ENCODE assay signal across 1 cellular context in the genomic region with DNA sequence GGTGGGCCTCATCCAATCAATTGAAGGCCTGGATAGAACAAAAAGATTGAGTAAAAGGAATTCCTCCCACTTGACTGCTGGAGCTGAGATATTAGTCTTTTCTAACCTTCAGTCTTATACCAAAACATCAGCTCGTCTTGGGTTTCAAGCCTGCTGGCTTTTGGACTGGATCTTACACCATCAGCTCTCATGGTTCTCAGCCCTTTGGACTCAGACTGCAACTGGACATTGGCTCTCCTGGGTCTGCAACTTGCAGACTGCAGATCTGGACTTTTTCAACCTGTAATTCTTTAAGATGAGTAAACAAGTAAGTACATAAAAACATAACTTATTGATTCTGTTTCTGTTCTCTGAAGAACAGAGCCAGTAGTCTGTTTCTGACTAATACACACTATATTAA.
A peak's percentile ranks its signal among the peaks of the same experiment; 100 is the strongest.
TF ChIP-seq lines count a peak whose summit lies in the region.

No MANE protein-coding gene starts in this region.

TF ChIP-seq in HepG2, 621 proteins besides CTCF, POLR2A, EP300 and RAD21 (continued from another document and continues in another):
- TF ChIP-seq SALL1 (CRISPR knock-in tag; IDR thresholded peaks at IDR 0.05) (peak; percentile 41), GATAD2A (CRISPR knock-in tag; IDR thresholded peaks at IDR 0.05) (peak; percentile 45; the same call in 1 of the 2 replicates), CC2D1A (CRISPR knock-in tag; IDR thresholded peaks at IDR 0.05) (no peak), PAWR (CRISPR knock-in tag; IDR thresholded peaks at IDR 0.05; ENCODE audit: borderline replicate concordance) (no peak), MLLT10 (CRISPR knock-in tag; IDR thresholded peaks at IDR 0.05) (no peak), PRDM10 (CRISPR knock-in tag; IDR thresholded peaks at IDR 0.05; ENCODE audit: low read depth) (no peak), SMARCE1 (IDR thresholded peaks at IDR 0.05; ENCODE audit: borderline replicate concordance) (no peak), SRSF1 (optimal IDR thresholded peaks at IDR 0.05; ENCODE audit: low read depth, low read length) (no peak), AKNA (CRISPR knock-in tag; IDR thresholded peaks at IDR 0.05; ENCODE audit: borderline replicate concordance) (no peak), FOXA3 (CRISPR knock-in tag; IDR thresholded peaks at IDR 0.05) (no peak), MEF2D (CRISPR knock-in tag; IDR thresholded peaks at IDR 0.05) (no peak), MXD3 (CRISPR knock-in tag; IDR thresholded peaks at IDR 0.05) (no peak), TAF15 (IDR thresholded peaks at IDR 0.05; ENCODE audit: low read depth, low read length, poor library complexity, severe bottlenecking) (no peak), ZNF775 (CRISPR knock-in tag; IDR thresholded peaks at IDR 0.05; ENCODE audit: borderline replicate concordance) (no peak), HNF4A (CRISPR knock-in tag; IDR thresholded peaks at IDR 0.05) (peak; percentile 81), REPIN1 (CRISPR knock-in tag; IDR thresholded peaks at IDR 0.05; ENCODE audit: borderline replicate concordance, low read depth) (no peak), ZNF644 (CRISPR knock-in tag; IDR thresholded peaks at IDR 0.05; ENCODE audit: low read depth) (peak; percentile 62), HNRNPL (IDR thresholded peaks at IDR 0.05; ENCODE audit: low read depth, low read length) (no peak), NAIF1 (CRISPR knock-in tag; IDR thresholded peaks at IDR 0.05; ENCODE audit: borderline replicate concordance) (no peak), FOXK1 (CRISPR knock-in tag; IDR thresholded peaks at IDR 0.05; ENCODE audit: borderline replicate concordance, low read depth) (no peak)
- TF ChIP-seq, protein P1, sequence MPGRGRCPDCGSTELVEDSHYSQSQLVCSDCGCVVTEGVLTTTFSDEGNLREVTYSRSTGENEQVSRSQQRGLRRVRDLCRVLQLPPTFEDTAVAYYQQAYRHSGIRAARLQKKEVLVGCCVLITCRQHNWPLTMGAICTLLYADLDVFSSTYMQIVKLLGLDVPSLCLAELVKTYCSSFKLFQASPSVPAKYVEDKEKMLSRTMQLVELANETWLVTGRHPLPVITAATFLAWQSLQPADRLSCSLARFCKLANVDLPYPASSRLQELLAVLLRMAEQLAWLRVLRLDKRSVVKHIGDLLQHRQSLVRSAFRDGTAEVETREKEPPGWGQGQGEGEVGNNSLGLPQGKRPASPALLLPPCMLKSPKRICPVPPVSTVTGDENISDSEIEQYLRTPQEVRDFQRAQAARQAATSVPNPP (CRISPR knock-in tag; IDR thresholded peaks at IDR 0.05) = no peak
- TF ChIP-seq, protein P2, sequence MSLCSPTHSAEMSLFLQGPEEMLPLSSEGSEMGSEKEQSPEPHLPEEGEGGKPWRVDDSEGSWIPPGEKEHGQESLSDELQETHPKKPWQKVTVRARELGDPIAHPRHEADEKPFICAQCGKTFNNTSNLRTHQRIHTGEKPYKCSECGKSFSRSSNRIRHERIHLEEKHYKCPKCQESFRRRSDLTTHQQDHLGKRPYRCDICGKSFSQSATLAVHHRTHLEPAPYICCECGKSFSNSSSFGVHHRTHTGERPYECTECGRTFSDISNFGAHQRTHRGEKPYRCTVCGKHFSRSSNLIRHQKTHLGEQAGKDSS (CRISPR knock-in tag; IDR thresholded peaks at IDR 0.05; ENCODE audit: borderline replicate concordance, low read depth) = no peak
- TF ChIP-seq, protein P3, sequence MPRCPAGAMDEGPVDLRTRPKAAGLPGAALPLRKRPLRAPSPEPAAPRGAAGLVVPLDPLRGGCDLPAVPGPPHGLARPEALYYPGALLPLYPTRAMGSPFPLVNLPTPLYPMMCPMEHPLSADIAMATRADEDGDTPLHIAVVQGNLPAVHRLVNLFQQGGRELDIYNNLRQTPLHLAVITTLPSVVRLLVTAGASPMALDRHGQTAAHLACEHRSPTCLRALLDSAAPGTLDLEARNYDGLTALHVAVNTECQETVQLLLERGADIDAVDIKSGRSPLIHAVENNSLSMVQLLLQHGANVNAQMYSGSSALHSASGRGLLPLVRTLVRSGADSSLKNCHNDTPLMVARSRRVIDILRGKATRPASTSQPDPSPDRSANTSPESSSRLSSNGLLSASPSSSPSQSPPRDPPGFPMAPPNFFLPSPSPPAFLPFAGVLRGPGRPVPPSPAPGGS (CRISPR knock-in tag; IDR thresholded peaks at IDR 0.05) = no peak
- TF ChIP-seq, protein P4, sequence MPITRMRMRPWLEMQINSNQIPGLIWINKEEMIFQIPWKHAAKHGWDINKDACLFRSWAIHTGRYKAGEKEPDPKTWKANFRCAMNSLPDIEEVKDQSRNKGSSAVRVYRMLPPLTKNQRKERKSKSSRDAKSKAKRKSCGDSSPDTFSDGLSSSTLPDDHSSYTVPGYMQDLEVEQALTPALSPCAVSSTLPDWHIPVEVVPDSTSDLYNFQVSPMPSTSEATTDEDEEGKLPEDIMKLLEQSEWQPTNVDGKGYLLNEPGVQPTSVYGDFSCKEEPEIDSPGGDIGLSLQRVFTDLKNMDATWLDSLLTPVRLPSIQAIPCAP (CRISPR knock-in tag; IDR thresholded peaks at IDR 0.05; ENCODE audit: low read depth) = no peak
- TF ChIP-seq, protein P5, sequence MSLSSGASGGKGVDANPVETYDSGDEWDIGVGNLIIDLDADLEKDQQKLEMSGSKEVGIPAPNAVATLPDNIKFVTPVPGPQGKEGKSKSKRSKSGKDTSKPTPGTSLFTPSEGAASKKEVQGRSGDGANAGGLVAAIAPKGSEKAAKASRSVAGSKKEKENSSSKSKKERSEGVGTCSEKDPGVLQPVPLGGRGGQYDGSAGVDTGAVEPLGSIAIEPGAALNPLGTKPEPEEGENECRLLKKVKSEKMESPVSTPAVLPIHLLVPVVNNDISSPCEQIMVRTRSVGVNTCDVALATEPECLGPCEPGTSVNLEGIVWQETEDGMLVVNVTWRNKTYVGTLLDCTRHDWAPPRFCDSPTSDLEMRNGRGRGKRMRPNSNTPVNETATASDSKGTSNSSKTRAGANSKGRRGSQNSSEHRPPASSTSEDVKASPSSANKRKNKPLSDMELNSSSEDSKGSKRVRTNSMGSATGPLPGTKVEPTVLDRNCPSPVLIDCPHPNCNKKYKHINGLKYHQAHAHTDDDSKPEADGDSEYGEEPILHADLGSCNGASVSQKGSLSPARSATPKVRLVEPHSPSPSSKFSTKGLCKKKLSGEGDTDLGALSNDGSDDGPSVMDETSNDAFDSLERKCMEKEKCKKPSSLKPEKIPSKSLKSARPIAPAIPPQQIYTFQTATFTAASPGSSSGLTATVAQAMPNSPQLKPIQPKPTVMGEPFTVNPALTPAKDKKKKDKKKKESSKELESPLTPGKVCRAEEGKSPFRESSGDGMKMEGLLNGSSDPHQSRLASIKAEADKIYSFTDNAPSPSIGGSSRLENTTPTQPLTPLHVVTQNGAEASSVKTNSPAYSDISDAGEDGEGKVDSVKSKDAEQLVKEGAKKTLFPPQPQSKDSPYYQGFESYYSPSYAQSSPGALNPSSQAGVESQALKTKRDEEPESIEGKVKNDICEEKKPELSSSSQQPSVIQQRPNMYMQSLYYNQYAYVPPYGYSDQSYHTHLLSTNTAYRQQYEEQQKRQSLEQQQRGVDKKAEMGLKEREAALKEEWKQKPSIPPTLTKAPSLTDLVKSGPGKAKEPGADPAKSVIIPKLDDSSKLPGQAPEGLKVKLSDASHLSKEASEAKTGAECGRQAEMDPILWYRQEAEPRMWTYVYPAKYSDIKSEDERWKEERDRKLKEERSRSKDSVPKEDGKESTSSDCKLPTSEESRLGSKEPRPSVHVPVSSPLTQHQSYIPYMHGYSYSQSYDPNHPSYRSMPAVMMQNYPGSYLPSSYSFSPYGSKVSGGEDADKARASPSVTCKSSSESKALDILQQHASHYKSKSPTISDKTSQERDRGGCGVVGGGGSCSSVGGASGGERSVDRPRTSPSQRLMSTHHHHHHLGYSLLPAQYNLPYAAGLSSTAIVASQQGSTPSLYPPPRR (CRISPR knock-in tag; IDR thresholded peaks at IDR 0.05; ENCODE audit: borderline replicate concordance) = no peak
- TF ChIP-seq, protein P6, sequence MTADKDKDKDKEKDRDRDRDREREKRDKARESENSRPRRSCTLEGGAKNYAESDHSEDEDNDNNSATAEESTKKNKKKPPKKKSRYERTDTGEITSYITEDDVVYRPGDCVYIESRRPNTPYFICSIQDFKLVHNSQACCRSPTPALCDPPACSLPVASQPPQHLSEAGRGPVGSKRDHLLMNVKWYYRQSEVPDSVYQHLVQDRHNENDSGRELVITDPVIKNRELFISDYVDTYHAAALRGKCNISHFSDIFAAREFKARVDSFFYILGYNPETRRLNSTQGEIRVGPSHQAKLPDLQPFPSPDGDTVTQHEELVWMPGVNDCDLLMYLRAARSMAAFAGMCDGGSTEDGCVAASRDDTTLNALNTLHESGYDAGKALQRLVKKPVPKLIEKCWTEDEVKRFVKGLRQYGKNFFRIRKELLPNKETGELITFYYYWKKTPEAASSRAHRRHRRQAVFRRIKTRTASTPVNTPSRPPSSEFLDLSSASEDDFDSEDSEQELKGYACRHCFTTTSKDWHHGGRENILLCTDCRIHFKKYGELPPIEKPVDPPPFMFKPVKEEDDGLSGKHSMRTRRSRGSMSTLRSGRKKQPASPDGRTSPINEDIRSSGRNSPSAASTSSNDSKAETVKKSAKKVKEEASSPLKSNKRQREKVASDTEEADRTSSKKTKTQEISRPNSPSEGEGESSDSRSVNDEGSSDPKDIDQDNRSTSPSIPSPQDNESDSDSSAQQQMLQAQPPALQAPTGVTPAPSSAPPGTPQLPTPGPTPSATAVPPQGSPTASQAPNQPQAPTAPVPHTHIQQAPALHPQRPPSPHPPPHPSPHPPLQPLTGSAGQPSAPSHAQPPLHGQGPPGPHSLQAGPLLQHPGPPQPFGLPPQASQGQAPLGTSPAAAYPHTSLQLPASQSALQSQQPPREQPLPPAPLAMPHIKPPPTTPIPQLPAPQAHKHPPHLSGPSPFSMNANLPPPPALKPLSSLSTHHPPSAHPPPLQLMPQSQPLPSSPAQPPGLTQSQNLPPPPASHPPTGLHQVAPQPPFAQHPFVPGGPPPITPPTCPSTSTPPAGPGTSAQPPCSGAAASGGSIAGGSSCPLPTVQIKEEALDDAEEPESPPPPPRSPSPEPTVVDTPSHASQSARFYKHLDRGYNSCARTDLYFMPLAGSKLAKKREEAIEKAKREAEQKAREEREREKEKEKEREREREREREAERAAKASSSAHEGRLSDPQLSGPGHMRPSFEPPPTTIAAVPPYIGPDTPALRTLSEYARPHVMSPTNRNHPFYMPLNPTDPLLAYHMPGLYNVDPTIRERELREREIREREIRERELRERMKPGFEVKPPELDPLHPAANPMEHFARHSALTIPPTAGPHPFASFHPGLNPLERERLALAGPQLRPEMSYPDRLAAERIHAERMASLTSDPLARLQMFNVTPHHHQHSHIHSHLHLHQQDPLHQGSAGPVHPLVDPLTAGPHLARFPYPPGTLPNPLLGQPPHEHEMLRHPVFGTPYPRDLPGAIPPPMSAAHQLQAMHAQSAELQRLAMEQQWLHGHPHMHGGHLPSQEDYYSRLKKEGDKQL (CRISPR knock-in tag; IDR thresholded peaks at IDR 0.05; ENCODE audit: low read depth) = no peak
